Comparison of ENCODE assay signal across 25 cellular contexts in the genomic region with DNA sequence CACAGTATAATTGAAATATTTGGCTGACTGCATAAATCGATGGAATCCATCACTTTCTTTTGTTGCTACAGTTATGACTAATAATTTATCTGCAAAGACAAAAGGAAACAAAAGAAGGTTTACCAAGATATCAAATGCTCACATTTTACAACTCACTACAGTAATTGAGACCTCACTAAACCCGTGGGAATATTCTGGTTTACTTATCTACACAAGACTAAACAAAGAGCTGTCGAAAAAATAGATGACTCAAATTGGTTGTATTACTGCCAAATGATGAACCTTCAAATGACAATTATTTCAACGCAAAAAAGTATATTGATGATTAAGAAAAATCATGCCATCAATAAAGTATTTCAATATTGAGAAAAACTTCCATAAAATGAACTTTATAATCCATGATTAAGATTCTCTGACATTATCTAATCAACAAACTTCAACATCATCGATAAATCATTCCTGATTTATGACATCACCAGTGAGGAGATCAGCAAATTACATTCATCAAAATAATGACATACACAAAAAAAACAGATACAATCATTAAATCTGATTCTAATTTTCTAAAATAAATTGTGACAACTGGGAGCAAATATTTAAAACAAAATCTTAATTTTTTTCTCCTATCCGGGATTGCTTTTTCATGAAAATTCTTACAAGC. TPM values are rescaled to one million over a fixed set of nuclear protein-coding genes. Genes with fewer than 3 reads are reported as not detected.
DNase-seq lines count a peak whose midpoint lies in the region; FAIRE-seq and TF ChIP-seq lines count a peak whose summit lies in the region.
"Had no signal": no experiment of that assay in that cellular context is flagged by ENCODE, and none has a peak within 500 bp of the region (broad histone marks: within the 10 kb centered on the region; RNA-seq: fewer than 3 reads in every experiment).

No MANE protein-coding gene starts in this region.

- H3K4me1 ChIP-seq in ACC112 (ENCODE audit: control insufficient read depth, insufficient read depth, low read length, unreplicated experiment) = peaks cover 36% of the 10 kb centered on the region
- H3K4me1 ChIP-seq in testis = no peaks in the 10 kb centered on the region

- TF ChIP-seq POLR2A in testis (IDR thresholded peaks at IDR 0.05) = no peak

- H3K4me3 ChIP-seq in ACC112 (ENCODE audit: low read depth, low read length) (no peak overlapping the region), testis (no peak overlapping the region)
- H3K4me3 ChIP-seq: GM23338, SK-N-MC had no signal

- no peaks in the 10 kb centered on the region for H3K27me3 ChIP-seq in ACC112 (ENCODE audit: insufficient read depth, low read length)
- no peaks in the 10 kb centered on the region for H3K27me3 ChIP-seq in testis

- FAIRE-seq in endometrium (lab: Jason Lieb, UNC) = peak; percentile 65

- TF ChIP-seq CTCF in testis (IDR thresholded peaks at IDR 0.05) = no peak

- H3K36me3 ChIP-seq in ACC112 (ENCODE audit: insufficient read depth, low read length) = peaks cover 37% of the 10 kb centered on the region
- H3K36me3 ChIP-seq in testis (ENCODE audit: low read depth, missing control alignments) = no peaks in the 10 kb centered on the region

- no peaks in the 10 kb centered on the region for H3K9me3 ChIP-seq in testis

- peak overlapping the region; percentile 69 for H3K27ac ChIP-seq in ACC112 (ENCODE audit: low read depth, low read length)
- no peak overlapping the region for H3K27ac ChIP-seq in testis
- H3K27ac ChIP-seq: KMS-11, SK-N-MC, VCaP had no signal

- H3K79me2 ChIP-seq in ACC112 (ENCODE audit: control insufficient read depth, insufficient read depth, low read length, unreplicated experiment) = peaks cover 75% of the 10 kb centered on the region

- no peak overlapping the region for H2AFZ ChIP-seq in ACC112 (ENCODE audit: low read length, unreplicated experiment)
- H2AFZ ChIP-seq: GM23338 had no signal

- intact Hi-C loops in testis (cut with DNase I; ENCODE audit: low total_unique reads) = no loop called here

- 82% methylated on average over 6 of the region's 6 CpGs for WGBS in testis, 2 donors

- DNase-seq in NCI-H2171 treated with DMSO at 0.1 percent for 48 hours (lab: John Stamatoyannopoulos, UW) (peak; percentile 55), myocyte (ENCODE audit: low read depth) (peak; percentile 32), Kasumi-1 (lab: John Stamatoyannopoulos, UW) (no peak), testis (no peak), germinal center (ENCODE audit: low spot score) (no peak)
- DNase-seq in stimulated activated CD4-positive, alpha-beta T cell treated with anti-CD3 and anti-CD28 coated beads, Interleukin-1b, Interleukin-23, amount 100 ng/mL, for 48 hours = no peak
- DNase-seq: activated CD4-positive, alpha-beta T cell treated with anti-CD3 and anti-CD28 coated beads, Interleukin-2, amount 50 U/mL, for 1 hour; activated CD8-positive, alpha-beta memory T cell treated with anti-CD3 and anti-CD28 coated beads, Interleukin-2, amount 50 U/mL, for 4 hours; activated naive CD8-positive, alpha-beta T cell treated with anti-CD3 and anti-CD28 coated beads, Interleukin-2, amount 10 ng/mL, durations not matched to agents 7 days and 5 days; erythroblast; GF-D8; midbrain; NCI-H1092; NCI-H2029; NCI-H510A treated with DMSO at 0.1 percent for 48 hours; RPMI8226; stimulated activated CD4-positive, alpha-beta T cell treated with anti-CD3 and anti-CD28 coated beads, Interleukin-2, amount 100 ng/mL, for 48 hours; T-helper 2 cell had no signal

RNA-seq across cellular contexts. Expression of a gene that starts 36.7 kb away (rescaled TPM):
- total RNA-seq in myocyte (71.0 and 77.1 TPM in 2 replicates), testis (10 to 100 TPM; 13.4 to 20.9 TPM)
- 190 TPM for polyA plus RNA-seq in myocyte (2012)
- 9.9 TPM for polyA plus RNA-seq in testis (ENCODE audit: insufficient read depth, low read depth, low replicate concordance)
- polyA plus RNA-seq: CD14-positive monocyte had no signal

Comparison
In these comparisons a context has a peak if more than half of its experiments do, and no peak if none do; other contexts are left out.
1. DNase-seq: peak in NCI-H2171 treated with DMSO at 0.1 percent for 48 hours (single experiment) and myocyte (single experiment); none in Kasumi-1 (0 of 2), stimulated activated CD4-positive, alpha-beta T cell treated with anti-CD3 and anti-CD28 coated beads, Interleukin-1b, Interleukin-23, amount 100 ng/mL, for 48 hours (single experiment), testis (single experiment) and germinal center (single experiment).